17 cellular contexts compared by ENCODE assay signal in the genomic region with DNA sequence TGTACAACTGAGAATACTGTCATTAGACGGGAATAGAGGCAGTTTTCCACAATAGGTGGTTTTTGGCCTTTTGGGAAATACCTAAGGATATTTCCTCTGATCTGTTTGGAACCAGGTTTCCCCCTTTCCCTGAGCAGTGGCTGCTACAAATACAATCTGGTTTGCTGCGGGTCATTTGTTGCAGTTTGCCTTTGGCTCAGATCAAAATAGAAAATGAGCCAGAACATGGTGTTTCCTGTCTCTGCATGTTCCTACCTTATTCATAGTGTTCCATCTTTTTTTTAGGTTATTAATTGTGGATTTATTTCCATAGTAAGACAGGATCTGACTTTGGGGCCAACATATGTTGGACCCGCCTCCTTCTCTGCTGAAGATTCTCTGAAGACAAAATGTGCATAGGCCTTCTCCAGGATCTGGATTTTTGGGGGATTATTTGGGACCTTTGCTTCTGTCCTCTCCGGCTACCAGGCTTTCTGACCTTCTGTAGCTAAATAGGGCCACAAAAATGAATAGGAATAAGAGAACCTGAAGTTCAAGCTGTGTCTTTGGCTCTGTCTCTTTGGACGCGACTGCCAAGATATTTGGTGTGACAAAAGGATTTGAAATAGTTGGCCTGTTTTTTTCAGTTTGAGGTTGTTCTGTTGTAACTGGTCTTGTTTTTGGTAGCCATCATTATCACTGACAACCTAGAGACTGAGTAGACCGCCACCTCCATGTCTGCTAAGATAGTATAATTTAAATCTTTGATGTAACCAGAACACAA.
DNase-seq lines count a peak whose midpoint lies in the region; ATAC-seq and TF ChIP-seq lines count a peak whose summit lies in the region.
"Had no signal": no experiment of that assay in that cellular context is flagged by ENCODE, and none has a peak within 500 bp of the region (broad histone marks: within the 10 kb centered on the region; RNA-seq: fewer than 3 reads in every experiment).

No MANE protein-coding gene starts in this region.

- H3K4me1 Mint-ChIP-seq in activated CD4-positive, alpha-beta memory T cell treated with anti-CD3 and anti-CD28 coated beads for 36 hours (ENCODE audit: low read depth): peaks cover 75% of the 10 kb centered on the region
- peaks cover 57% of the 10 kb centered on the region for H3K4me1 Mint-ChIP-seq in activated CD4-positive, alpha-beta memory T cell treated with anti-CD3 and anti-CD28 coated beads, Interleukin-2, amount 10 ng/mL, durations not matched to agents 7 days and 5 days
- peaks cover 65 to 83% of the 10 kb centered on the region in 2 donors for H3K4me1 Mint-ChIP-seq in effector memory CD8-positive, alpha-beta T cell (ENCODE audit: low read depth in 2 of 2)

- peaks cover 83% of the 10 kb centered on the region for H3K36me3 ChIP-seq in KOPT-K1 (ENCODE audit: insufficient read depth, low read length)
- H3K36me3 ChIP-seq in prostate gland: no peaks in the 10 kb centered on the region

- CTCF ChIA-PET in activated CD4-positive, alpha-beta memory T cell treated with anti-CD3 and anti-CD28 coated beads for 36 hours (lab: Charles Lee): no interaction called here
- CTCF ChIA-PET in activated CD4-positive, alpha-beta memory T cell treated with anti-CD3 and anti-CD28 coated beads, Interleukin-2, amount 10 ng/mL, durations not matched to agents 7 days and 5 days (lab: Charles Lee): no interaction called here

- H3K9me3 ChIP-seq in KOPT-K1 (ENCODE audit: insufficient read depth, low read length, poor library complexity, severe bottlenecking): no peaks in the 10 kb centered on the region
- no peaks in the 10 kb centered on the region for H3K9me3 ChIP-seq in prostate gland
- H3K9me3 ChIP-seq: body of pancreas had no signal

- ATAC-seq in effector memory CD8-positive, alpha-beta T cell (replicated peaks): no peak
- ATAC-seq in GM21737 (IDR thresholded peaks at IDR 0.05; ENCODE audit: unreplicated experiment) (no peak), esophagus mucosa (no peak)
- ATAC-seq: body of pancreas, PC-3, SK-N-SH treated with all-trans-retinoic acid at 6 μM for 48 hours had no signal

- intact Hi-C loops in activated CD4-positive, alpha-beta memory T cell treated with anti-CD3 and anti-CD28 coated beads for 36 hours (cut with micrococcal nuclease): no loop called here
- intact Hi-C loops in prostate gland (cut with DNase I): no loop called here

- peak overlapping the region; percentile 93 for H3K27ac ChIP-seq in KOPT-K1 (ENCODE audit: low read depth, low read length, poor library complexity, severe bottlenecking)
- H3K27ac ChIP-seq in prostate gland: peak overlapping the region; percentile 5 to 50
- H3K27ac ChIP-seq: body of pancreas, parathyroid adenoma had no signal

- H3K4me3 Mint-ChIP-seq in activated CD4-positive, alpha-beta memory T cell treated with anti-CD3 and anti-CD28 coated beads for 36 hours: no peak overlapping the region
- H3K4me3 Mint-ChIP-seq in activated CD4-positive, alpha-beta memory T cell treated with anti-CD3 and anti-CD28 coated beads, Interleukin-2, amount 10 ng/mL, durations not matched to agents 7 days and 5 days: no peak overlapping the region
- H3K4me3 Mint-ChIP-seq in effector memory CD8-positive, alpha-beta T cell: no peak overlapping the region

- no peak overlapping the region for H3K4me3 ChIP-seq in prostate gland
- H3K4me3 ChIP-seq: body of pancreas, spleen had no signal

- H3K9me3 Mint-ChIP-seq in activated CD4-positive, alpha-beta memory T cell treated with anti-CD3 and anti-CD28 coated beads for 36 hours: peaks cover 6% of the 10 kb centered on the region
- peaks cover 2% of the 10 kb centered on the region for H3K9me3 Mint-ChIP-seq in activated CD4-positive, alpha-beta memory T cell treated with anti-CD3 and anti-CD28 coated beads, Interleukin-2, amount 10 ng/mL, durations not matched to agents 7 days and 5 days
- peaks cover 0 to 5% of the 10 kb centered on the region in 2 donors for H3K9me3 Mint-ChIP-seq in effector memory CD8-positive, alpha-beta T cell

- H3K27me3 Mint-ChIP-seq in activated CD4-positive, alpha-beta memory T cell treated with anti-CD3 and anti-CD28 coated beads for 36 hours: no peaks in the 10 kb centered on the region
- no peaks in the 10 kb centered on the region for H3K27me3 Mint-ChIP-seq in activated CD4-positive, alpha-beta memory T cell treated with anti-CD3 and anti-CD28 coated beads, Interleukin-2, amount 10 ng/mL, durations not matched to agents 7 days and 5 days
- no peaks in the 10 kb centered on the region for H3K27me3 Mint-ChIP-seq in effector memory CD8-positive, alpha-beta T cell

- TF ChIP-seq POLR2A in prostate gland (IDR thresholded peaks at IDR 0.05): no peak

- TF ChIP-seq CTCF in prostate gland (IDR thresholded peaks at IDR 0.05): no peak

- POLR2A ChIA-PET in activated CD4-positive, alpha-beta memory T cell treated with anti-CD3 and anti-CD28 coated beads for 36 hours (lab: Charles Lee): no interaction called here
- POLR2A ChIA-PET in activated CD4-positive, alpha-beta memory T cell treated with anti-CD3 and anti-CD28 coated beads, Interleukin-2, amount 10 ng/mL, durations not matched to agents 7 days and 5 days (lab: Charles Lee): no interaction called here

- WGBS in prostate gland: 52% methylated on average over 7 of the region's 7 CpGs

- H3K27me3 ChIP-seq in prostate gland (replicated peaks; ENCODE audit: insufficient read depth): no peaks in the 10 kb centered on the region
- H3K27me3 ChIP-seq: body of pancreas, spleen had no signal

- DNase-seq in activated CD4-positive, alpha-beta memory T cell treated with anti-CD3 and anti-CD28 coated beads for 36 hours: no peak
- no peak for DNase-seq in activated CD4-positive, alpha-beta memory T cell treated with anti-CD3 and anti-CD28 coated beads, Interleukin-2, amount 10 ng/mL, durations not matched to agents 7 days and 5 days
- DNase-seq in effector memory CD8-positive, alpha-beta T cell: no peak
- no peak for DNase-seq in prostate gland (ENCODE audit: low spot score)
- DNase-seq in NCI-H1436 (lab: John Stamatoyannopoulos, UW): no peak
- DNase-seq: activated gamma-delta T cell, body of pancreas, kidney glomerular epithelial cell, NCI-H2081 treated with DMSO at 0.1 percent for 48 hours, NCI-H524, PC-3, spleen had no signal

- H3K36me3 Mint-ChIP-seq in activated CD4-positive, alpha-beta memory T cell treated with anti-CD3 and anti-CD28 coated beads for 36 hours: peaks cover 43% of the 10 kb centered on the region
- H3K36me3 Mint-ChIP-seq in activated CD4-positive, alpha-beta memory T cell treated with anti-CD3 and anti-CD28 coated beads, Interleukin-2, amount 10 ng/mL, durations not matched to agents 7 days and 5 days (ENCODE audit: low read depth): peaks cover 71% of the 10 kb centered on the region
- peaks cover 91% of the 10 kb centered on the region for H3K36me3 Mint-ChIP-seq in effector memory CD8-positive, alpha-beta T cell (ENCODE audit: insufficient read depth)

- H3K27ac Mint-ChIP-seq in activated CD4-positive, alpha-beta memory T cell treated with anti-CD3 and anti-CD28 coated beads for 36 hours: peak overlapping the region; percentile 55
- H3K27ac Mint-ChIP-seq in activated CD4-positive, alpha-beta memory T cell treated with anti-CD3 and anti-CD28 coated beads, Interleukin-2, amount 10 ng/mL, durations not matched to agents 7 days and 5 days: no peak overlapping the region
- H3K27ac Mint-ChIP-seq in effector memory CD8-positive, alpha-beta T cell: peak overlapping the region; percentile 77 to 95

- H3K4me1 ChIP-seq in prostate gland (replicated peaks): peaks cover 5% of the 10 kb centered on the region
